8 cellular contexts compared by ENCODE assay signal in the genomic region with DNA sequence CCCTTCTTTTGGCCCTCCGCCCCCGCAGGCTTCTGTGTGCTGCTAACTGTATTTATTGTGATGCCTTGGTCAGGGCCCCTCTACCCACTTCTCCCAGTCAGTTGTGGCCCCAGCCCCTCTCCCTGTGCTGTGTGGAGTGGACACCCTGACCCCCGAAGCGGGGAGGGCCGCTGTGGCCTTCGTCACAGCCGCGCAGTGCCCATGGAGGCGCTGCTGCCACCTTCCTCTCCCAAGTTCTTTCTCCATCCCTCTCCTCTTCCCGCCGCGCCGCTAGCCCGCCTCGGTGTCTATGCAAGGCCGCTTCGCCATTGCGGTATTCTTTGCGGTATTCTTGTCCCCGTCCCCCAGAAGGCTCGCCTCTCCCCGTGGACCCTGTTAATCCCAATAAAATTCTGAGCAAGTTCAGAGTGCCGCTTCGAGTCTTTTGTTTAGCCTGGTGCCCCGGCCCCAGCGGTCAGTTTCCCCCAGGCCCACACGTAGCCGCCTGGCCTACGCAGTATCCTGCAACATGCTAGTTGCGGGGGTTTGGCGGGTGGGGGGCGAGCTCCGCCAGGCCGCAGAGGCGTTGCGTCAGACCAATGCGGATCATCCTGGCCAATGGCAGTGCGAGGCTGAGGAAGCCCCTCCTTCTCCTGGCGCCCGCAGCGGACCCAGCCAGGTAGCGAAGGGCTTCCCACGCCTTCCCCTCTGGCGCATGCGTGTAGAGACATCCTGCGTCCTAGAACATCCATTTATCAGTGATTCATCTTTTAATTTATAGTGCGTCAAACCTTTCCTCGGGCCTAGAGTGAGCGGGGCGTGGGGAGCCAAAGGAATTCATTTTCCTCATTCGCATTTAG. TPM values are rescaled to one million over a fixed set of nuclear protein-coding genes. Genes with fewer than 3 reads are reported as not detected.
A peak's percentile ranks its signal among the peaks of the same experiment; 100 is the strongest.
DNase-seq lines count a peak whose midpoint lies in the region; ATAC-seq and TF ChIP-seq lines count a peak whose summit lies in the region.

No MANE protein-coding gene starts in this region.

- H3K27ac Mint-ChIP-seq in natural killer cell treated with Interleukin-12 subunit alpha and Interleukin-12 subunit beta and Interleukin-15 and Interleukin-18, amount 100 ng/mL, for 72 hours = peak overlapping the region; percentile 67 to 73

- H3K4me1 Mint-ChIP-seq in natural killer cell treated with Interleukin-12 subunit alpha and Interleukin-12 subunit beta and Interleukin-15 and Interleukin-18, amount 100 ng/mL, for 72 hours (ENCODE audit: low read depth in 2 of 2) = peaks cover 20 to 23% of the 10 kb centered on the region in 2 donors

- H3K27ac ChIP-seq in C4-2B = peak overlapping the region; percentile 64

- DNase-seq in GOT3 (lab: John Stamatoyannopoulos, UW) = peak; percentile 8
- peak; percentile 91 for DNase-seq in NCI-H748 (lab: John Stamatoyannopoulos, UW; ENCODE audit: unreplicated experiment)
- DNase-seq in activated effector memory CD4-positive, alpha-beta T cell treated with Interleukin-2 at 50 U/mL for 16 hours = peak; percentile 67
- peak; percentile 86 for DNase-seq in fibroblast of pulmonary artery (ENCODE audit: low read depth)
- DNase-seq in natural killer cell treated with Interleukin-12 subunit alpha and Interleukin-12 subunit beta and Interleukin-15 and Interleukin-18, amount 100 ng/mL, for 72 hours (ENCODE audit: low spot score) = peak; percentile 73
- DNase-seq in stimulated activated naive CD4-positive, alpha-beta T cell (lab: John Stamatoyannopoulos, UW) = peak; percentile 71 to 83 (median 79)

- H3K9me3 Mint-ChIP-seq in natural killer cell treated with Interleukin-12 subunit alpha and Interleukin-12 subunit beta and Interleukin-15 and Interleukin-18, amount 100 ng/mL, for 72 hours = no peaks in the 10 kb centered on the region

- H3K27me3 Mint-ChIP-seq in natural killer cell treated with Interleukin-12 subunit alpha and Interleukin-12 subunit beta and Interleukin-15 and Interleukin-18, amount 100 ng/mL, for 72 hours = peaks cover 0 to 7% of the 10 kb centered on the region in 2 donors

- peak overlapping the region; percentile 40 for H3K4me3 ChIP-seq in fibroblast of pulmonary artery (replicated peaks; ENCODE audit: low read depth, low read length)

- H3K4me3 Mint-ChIP-seq in natural killer cell treated with Interleukin-12 subunit alpha and Interleukin-12 subunit beta and Interleukin-15 and Interleukin-18, amount 100 ng/mL, for 72 hours = peak overlapping the region; percentile 79

- no peak for TF ChIP-seq CTCF in C4-2B (conservative IDR thresholded peaks at IDR 0.05)
- no peak for TF ChIP-seq CTCF in fibroblast of pulmonary artery (IDR thresholded peaks at IDR 0.05; ENCODE audit: low read length, missing control alignments)

- ATAC-seq in natural killer cell treated with Interleukin-12 subunit alpha and Interleukin-12 subunit beta and Interleukin-15 and Interleukin-18, amount 100 ng/mL, for 72 hours = peak; percentile 59 to 62
- no peak for ATAC-seq in HG03095 (IDR thresholded peaks at IDR 0.05; ENCODE audit: unreplicated experiment)

- peaks cover 11% of the 10 kb centered on the region for H3K36me3 Mint-ChIP-seq in natural killer cell treated with Interleukin-12 subunit alpha and Interleukin-12 subunit beta and Interleukin-15 and Interleukin-18, amount 100 ng/mL, for 72 hours

RNA-seq across cellular contexts. Expression of a gene that starts 5.6 kb away (rescaled TPM):
- 10 to 100 TPM in 1 of 2 donors, 1 to 10 TPM in 1; 5.7 to 17.6 TPM for total RNA-seq in natural killer cell treated with Interleukin-12 subunit alpha and Interleukin-12 subunit beta and Interleukin-15 and Interleukin-18, amount 100 ng/mL, for 72 hours

RNA-seq across cellular contexts. Expression of a gene that starts 6.2 kb away (rescaled TPM):
- 10 to 100 TPM; 17.6 to 35.8 TPM for total RNA-seq in natural killer cell treated with Interleukin-12 subunit alpha and Interleukin-12 subunit beta and Interleukin-15 and Interleukin-18, amount 100 ng/mL, for 72 hours

RNA-seq across cellular contexts. Expression of a gene that starts 39.8 kb away (rescaled TPM):
- not detected for total RNA-seq in natural killer cell treated with Interleukin-12 subunit alpha and Interleukin-12 subunit beta and Interleukin-15 and Interleukin-18, amount 100 ng/mL, for 72 hours

Comparison
In these comparisons a context has a peak if more than half of its experiments do, and no peak if none do; other contexts are left out.
1. DNase-seq: peak in every context shown above with its lines; median percentile 91 in NCI-H748; 86 in fibroblast of pulmonary artery; 79 in stimulated activated naive CD4-positive, alpha-beta T cell; 73 in natural killer cell treated with Interleukin-12 subunit alpha and Interleukin-12 subunit beta and Interleukin-15 and Interleukin-18, amount 100 ng/mL, for 72 hours; 67 in activated effector memory CD4-positive, alpha-beta T cell treated with Interleukin-2 at 50 U/mL for 16 hours; 8 in GOT3.